In genomic region chr3:72733676-72734075, GRCh38 we compare ENCODE assay signal across 7 cellular contexts.
"Had no signal": no experiment of that assay in that cellular context is flagged by ENCODE, and none has a peak within 500 bp of the region (broad histone marks: within the 10 kb centered on the region; RNA-seq: fewer than 3 reads in every experiment).

No MANE protein-coding gene starts in this region.

- DNase-seq: IMR-90, KBM-7, KG1 had no signal

- H3K27ac ChIP-seq: HL-60, KMS-11 had no signal

- FAIRE-seq: HepG2, HTR-8/SVneo had no signal

- H3K9ac ChIP-seq: KMS-11 had no signal

- ATAC-seq: HepG2 had no signal

- H3K4me2 ChIP-seq: KMS-11 had no signal
